In the genomic region with DNA sequence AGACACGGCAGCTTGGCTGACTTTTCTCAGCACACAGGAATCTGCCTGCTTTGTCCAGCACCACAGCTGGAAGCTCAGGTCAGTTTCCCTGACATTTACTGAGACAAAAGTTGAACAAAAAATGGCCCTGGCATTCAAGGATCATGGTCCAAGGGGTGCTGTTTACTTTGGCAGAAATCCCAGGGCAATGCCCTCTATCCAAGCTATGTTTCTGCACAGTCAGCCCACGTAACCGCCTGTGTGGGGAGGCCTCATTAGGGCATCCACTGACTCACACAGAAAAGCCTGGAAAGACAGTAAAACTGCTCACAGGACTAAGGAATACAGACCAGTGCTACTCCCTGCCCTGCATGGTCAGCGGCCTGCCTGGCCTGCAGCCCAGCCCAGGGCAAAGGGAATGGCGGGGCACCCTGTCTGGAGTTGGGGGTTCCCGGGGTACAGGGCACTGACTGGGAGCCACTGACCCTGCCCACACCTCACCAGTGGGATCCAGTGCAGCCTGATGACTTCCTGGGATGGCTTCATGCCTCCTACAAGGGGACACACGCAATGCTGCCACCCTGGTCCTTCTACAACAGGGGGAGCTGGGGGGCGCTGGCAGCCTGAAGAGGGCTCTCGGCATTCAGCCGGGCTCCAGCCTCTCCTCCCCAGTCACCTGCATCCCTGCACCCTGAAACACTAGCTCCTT, we compare ENCODE assay signal across 12 cellular contexts.
DNase-seq lines count a peak whose midpoint lies in the region; ATAC-seq, FAIRE-seq and TF ChIP-seq lines count a peak whose summit lies in the region.
"Had no signal": no experiment of that assay in that cellular context is flagged by ENCODE, and none has a peak within 500 bp of the region (broad histone marks: within the 10 kb centered on the region; RNA-seq: fewer than 3 reads in every experiment).

No MANE protein-coding gene starts in this region.

- H3K14ac ChIP-seq in H1 (ENCODE audit: insufficient read length) = no peak overlapping the region

- peak; percentile 3 for DNase-seq in Calu3
- DNase-seq in NCI-H2196 (lab: John Stamatoyannopoulos, UW; ENCODE audit: unreplicated experiment) = peak; percentile 34
- no peak for DNase-seq in H1 (ENCODE audit: low read depth in 1 of 2, low spot score in 2 of 2)
- no peak for DNase-seq in omental fat pad (ENCODE audit: low spot score)
- DNase-seq in NCI-H1694 treated with DMSO at 0.1 percent for 48 hours (lab: John Stamatoyannopoulos, UW) = no peak
- DNase-seq in mesendoderm = no peak
- DNase-seq in ureter (ENCODE audit: low spot score) = no peak
- no peak for DNase-seq in NCI-H2081 treated with DMSO at 0.1 percent for 48 hours (lab: John Stamatoyannopoulos, UW)
- DNase-seq: lower lobe of right lung, T-helper 1 cell had no signal

- H2BK12ac ChIP-seq in H1 (ENCODE audit: low read depth, low read length) = no peak overlapping the region

- H2BK20ac ChIP-seq in H1 (ENCODE audit: low read length) = no peak overlapping the region

- no peak overlapping the region for H4K91ac ChIP-seq in H1 (replicated peaks; ENCODE audit: insufficient read length, low read length)

- no peak overlapping the region for H3K4me3 Mint-ChIP-seq in Calu3 (ENCODE audit: low read depth, unreplicated experiment)
- H3K4me3 Mint-ChIP-seq: activated naive CD8-positive, alpha-beta T cell had no signal

- no peak for TF ChIP-seq POLR2A in H1 (IDR thresholded peaks at IDR 0.05; ENCODE audit: control extremely low read depth in 1 of 2, low read depth in 2 of 2, low read length in 2 of 2)

- H3K27ac ChIP-seq in H1 (ENCODE audit: low read depth, low read length) = no peak overlapping the region
- H3K27ac ChIP-seq in mesendoderm (ENCODE audit: low read depth, low read length) = no peak overlapping the region
- H3K27ac ChIP-seq: KMS-11, lower lobe of right lung had no signal

- no peak for TF ChIP-seq EP300 in H1 (IDR thresholded peaks at IDR 0.05; ENCODE audit: borderline replicate concordance in 1 of 2, low read depth in 2 of 2, low read length in 2 of 2)

- H3K79me2 ChIP-seq in H1 (ENCODE audit: control insufficient read depth in 1 of 2, insufficient read depth in 2 of 2, low read length in 2 of 2) (no peaks in the 10 kb centered on the region), mesendoderm (ENCODE audit: control insufficient read depth, insufficient read depth, low read length) (no peaks in the 10 kb centered on the region)

- 0 out of 2 replicates have a peak overlapping the region, but pooled peaks have one; percentile 44 for H2BK5ac ChIP-seq in H1 (ENCODE audit: low read depth, low read length)
- no peak overlapping the region for H2BK5ac ChIP-seq in mesendoderm (ENCODE audit: low read length)

- 87% methylated on average over 10 of the region's 10 CpGs; no CpG with 5 or more reads in 1 of the 2 experiments for WGBS in H1 (ENCODE audit: extremely low coverage in 1 of 2, insufficient coverage in 1 of 2, insufficient read length in 1 of 2, insufficient replicate concordance in 2 of 2, low coverage in 1 of 2, low lambda C conversion rate in 2 of 2, missing lambda C conversion rate in 1 of 2), 2 experiments
- no CpG with 5 or more reads among the region's 10 CpGs for WGBS in mesendoderm (ENCODE audit: extremely low coverage, insufficient coverage, low lambda C conversion rate)

- H3K4me3 ChIP-seq in H1 (ENCODE audit: extremely low read depth in 1 of 4, insufficient read depth in 2 of 4, low read depth in 3 of 4, low read length in 4 of 4) = no peak overlapping the region
- H3K4me3 ChIP-seq in mesendoderm (ENCODE audit: low read length) = no peak overlapping the region
- H3K4me3 ChIP-seq: lower lobe of right lung had no signal

- no peak overlapping the region for H3K27ac Mint-ChIP-seq in Calu3 (ENCODE audit: unreplicated experiment)
- H3K27ac Mint-ChIP-seq: activated naive CD8-positive, alpha-beta T cell had no signal

- no peaks in the 10 kb centered on the region for H3K9me3 Mint-ChIP-seq in Calu3 (ENCODE audit: low read depth, unreplicated experiment)

- H3K23ac ChIP-seq in H1 (ENCODE audit: insufficient read length) (no peak overlapping the region), mesendoderm (ENCODE audit: low read length) (no peak overlapping the region)

- TF ChIP-seq RAD21 in H1 (IDR thresholded peaks at IDR 0.05 in 1 of 2, conservative IDR thresholded peaks at IDR 0.05 in 1 of 2; ENCODE audit: low read depth in 2 of 2, low read length in 2 of 2) = peak in 1 of 2 experiments; percentile 24; a peak in 2 of 4 replicates

- H2AK5ac ChIP-seq in H1 (ENCODE audit: low read depth, low read length) (no peak overlapping the region), mesendoderm (ENCODE audit: low read length) (no peak overlapping the region)

- H3K36me3 ChIP-seq in H1 (ENCODE audit: control insufficient read depth in 2 of 4, insufficient read depth in 4 of 4, low read length in 3 of 4) = peaks cover 0 to 44% (median 39%) of the 10 kb centered on the region in 4 experiments; a peak in 7 of 8 replicates
- peaks cover 9% of the 10 kb centered on the region for H3K36me3 ChIP-seq in mesendoderm (ENCODE audit: control insufficient read depth, insufficient read depth, low read length)

- H2BK15ac ChIP-seq in H1 (ENCODE audit: low read length) (no peak overlapping the region), mesendoderm (replicated peaks; ENCODE audit: low read depth) (no peak overlapping the region)

- CTCF ChIA-PET in Calu3 (lab: Charles Lee) = interaction anchor here (0.6 kb wide), 1 partner anchor 19 kb away, joined by 3 read pairs; no protein-coding TSS in a partner anchor
- CTCF ChIA-PET in H1 (lab: Charles Lee; ENCODE audit: partially characterized antibody) = interaction anchor here (0.6 to 2.0 kb wide), 10 partner anchors 13 to 186 kb away, joined by 3 to 6 read pairs (median 3); no protein-coding TSS in a partner anchor

- no peak for TF ChIP-seq CTCF in Calu3 (IDR thresholded peaks at IDR 0.05; ENCODE audit: unreplicated experiment)
- TF ChIP-seq CTCF in H1 (IDR thresholded peaks at IDR 0.05; ENCODE audit: control extremely low read depth in 1 of 3, insufficient read depth in 1 of 3, low read depth in 1 of 3, low read length in 3 of 3) = no peak
- TF ChIP-seq CTCF in omental fat pad (IDR thresholded peaks at IDR 0.05) = no peak

- H3K4me1 ChIP-seq in H1 (replicated peaks in 1 of 4; ENCODE audit: control insufficient read depth in 3 of 4, insufficient read depth in 4 of 4, low read length in 3 of 4) (no peaks in the 10 kb centered on the region), mesendoderm (ENCODE audit: control insufficient read depth, low read depth, low read length) (no peaks in the 10 kb centered on the region)
- H3K4me1 ChIP-seq: lower lobe of right lung had no signal

- POLR2A ChIA-PET in H1 (lab: Charles Lee; ENCODE audit: partially characterized antibody) = no interaction called here

- H3K18ac ChIP-seq in H1 (ENCODE audit: extremely low read depth, low read length) (no peak overlapping the region), mesendoderm (ENCODE audit: low read length) (no peak overlapping the region)

- H3K4me1 Mint-ChIP-seq in Calu3 (ENCODE audit: low read depth, unreplicated experiment) = peaks cover 7% of the 10 kb centered on the region

- H4K8ac ChIP-seq in H1 (ENCODE audit: extremely low read depth, insufficient read depth, low read length) (no peak overlapping the region; the same call in 1 of the 2 replicates), mesendoderm (ENCODE audit: low read depth, low read length) (no peak overlapping the region)

- H3K36me3 Mint-ChIP-seq in Calu3 (ENCODE audit: insufficient read depth, unreplicated experiment) = no peaks in the 10 kb centered on the region

- H3K4me2 ChIP-seq in H1 (ENCODE audit: insufficient read depth in 1 of 2, low read depth in 2 of 2, low read length in 2 of 2) = no peak overlapping the region
- no peak overlapping the region for H3K4me2 ChIP-seq in mesendoderm (ENCODE audit: low read length)
- H3K4me2 ChIP-seq: KMS-11 had no signal

- no peaks in the 10 kb centered on the region for H3K27me3 Mint-ChIP-seq in Calu3 (ENCODE audit: unreplicated experiment)
- H3K27me3 Mint-ChIP-seq: activated naive CD8-positive, alpha-beta T cell had no signal

- no peaks in the 10 kb centered on the region for H3K23me2 ChIP-seq in H1 (ENCODE audit: low read depth, low read length)

- BruUV-seq in Calu3 (replicated peaks; lab: Mats Ljungman, UMichigan) = no TSS peak

- H3K56ac ChIP-seq in H1 (replicated peaks; ENCODE audit: insufficient read length, low read depth, low read length) = no peak overlapping the region
- no peak overlapping the region for H3K56ac ChIP-seq in mesendoderm (ENCODE audit: low read length)

- H4K5ac ChIP-seq in H1 (ENCODE audit: insufficient read length, low read depth, low read length) (no peak overlapping the region), mesendoderm (ENCODE audit: low read length) (no peak overlapping the region)

- no peak overlapping the region for H2BK120ac ChIP-seq in H1 (replicated peaks; ENCODE audit: low read depth, low read length)
- H2BK120ac ChIP-seq in mesendoderm (ENCODE audit: low read depth, low read length) = no peak overlapping the region

- H3K79me1 ChIP-seq in H1 (ENCODE audit: low read depth, low read length) (no peaks in the 10 kb centered on the region; the same call in 1 of the 2 replicates), mesendoderm (ENCODE audit: low read length) (no peaks in the 10 kb centered on the region)

- H3K9me3 ChIP-seq in H1 (ENCODE audit: insufficient read depth in 2 of 2, low read depth in 1 of 2, low read length in 1 of 2) = no peaks in the 10 kb centered on the region
- H3K9me3 ChIP-seq: lower lobe of right lung had no signal

- H3K4ac ChIP-seq in H1 (replicated peaks; ENCODE audit: insufficient read length, low read depth, low read length) (no peak overlapping the region), mesendoderm (ENCODE audit: low read depth, low read length) (no peak overlapping the region)

- H3K9ac ChIP-seq in H1 (replicated peaks in 1 of 4; ENCODE audit: extremely low read depth in 1 of 4, low read depth in 3 of 4, low read length in 3 of 4) (no peak overlapping the region), mesendoderm (ENCODE audit: low read length) (no peak overlapping the region)
- H3K9ac ChIP-seq: KMS-11 had no signal

- FAIRE-seq in H1 (lab: Jason Lieb, UNC) = no peak

- intact Hi-C loops in Calu3 (cut with micrococcal nuclease; ENCODE audit: unreplicated experiment) = no loop called here

- H3K27me3 ChIP-seq in H1 (replicated peaks in 1 of 4; ENCODE audit: control insufficient read depth in 3 of 4, extremely low read depth in 1 of 4, insufficient read depth in 3 of 4, low read length in 3 of 4) (no peaks in the 10 kb centered on the region), mesendoderm (ENCODE audit: insufficient read depth, low read length, poor library complexity) (no peaks in the 10 kb centered on the region)

- peaks cover 3 to 9% of the 10 kb centered on the region in 2 experiments for H4K20me1 ChIP-seq in H1 (replicated peaks in 1 of 2; ENCODE audit: control insufficient read depth in 1 of 2, insufficient read depth in 2 of 2, low read length in 2 of 2)

- ATAC-seq in omental fat pad (ENCODE audit: low FRiP score) = peak; percentile 78

- H2AFZ ChIP-seq in H1 (ENCODE audit: low read length) = no peak overlapping the region

Comparison
In these comparisons a context has a peak if more than half of its experiments do, and no peak if none do; other contexts are left out.
1. DNase-seq: peak in Calu3 (single experiment) and NCI-H2196 (single experiment); none in H1 (0 of 2), omental fat pad (single experiment), NCI-H1694 treated with DMSO at 0.1 percent for 48 hours (single experiment), mesendoderm (single experiment), ureter (single experiment) and NCI-H2081 treated with DMSO at 0.1 percent for 48 hours (single experiment).